Comparison of ENCODE assay signal across 1 cellular context in the genomic region with DNA sequence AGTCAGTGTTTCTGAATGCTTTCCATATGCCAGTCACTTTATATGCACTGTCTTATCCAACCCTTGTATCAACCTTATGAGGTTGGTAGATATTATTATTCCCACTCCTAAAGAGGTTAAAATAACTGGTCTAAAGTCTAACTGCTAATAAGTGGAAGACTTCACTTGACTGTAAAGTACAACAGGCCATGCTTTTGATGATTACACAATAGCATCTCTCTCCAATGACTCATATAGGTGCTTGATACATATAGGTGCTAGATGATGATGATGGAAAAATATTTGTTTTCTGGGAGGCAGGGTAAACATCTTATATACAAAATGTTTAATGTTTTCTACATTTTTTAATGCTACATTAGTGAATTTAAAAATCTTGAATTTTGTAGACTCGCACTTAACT.
TF ChIP-seq lines count a peak whose summit lies in the region.

No MANE protein-coding gene starts in this region.

TF ChIP-seq in GM12878, 131 proteins besides CTCF, POLR2A, EP300 and RAD21 (continued from another document):
- TF ChIP-seq, protein P1, sequence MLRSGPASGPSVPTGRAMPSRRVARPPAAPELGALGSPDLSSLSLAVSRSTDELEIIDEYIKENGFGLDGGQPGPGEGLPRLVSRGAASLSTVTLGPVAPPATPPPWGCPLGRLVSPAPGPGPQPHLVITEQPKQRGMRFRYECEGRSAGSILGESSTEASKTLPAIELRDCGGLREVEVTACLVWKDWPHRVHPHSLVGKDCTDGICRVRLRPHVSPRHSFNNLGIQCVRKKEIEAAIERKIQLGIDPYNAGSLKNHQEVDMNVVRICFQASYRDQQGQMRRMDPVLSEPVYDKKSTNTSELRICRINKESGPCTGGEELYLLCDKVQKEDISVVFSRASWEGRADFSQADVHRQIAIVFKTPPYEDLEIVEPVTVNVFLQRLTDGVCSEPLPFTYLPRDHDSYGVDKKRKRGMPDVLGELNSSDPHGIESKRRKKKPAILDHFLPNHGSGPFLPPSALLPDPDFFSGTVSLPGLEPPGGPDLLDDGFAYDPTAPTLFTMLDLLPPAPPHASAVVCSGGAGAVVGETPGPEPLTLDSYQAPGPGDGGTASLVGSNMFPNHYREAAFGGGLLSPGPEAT (IDR thresholded peaks at IDR 0.05; ENCODE audit: low read depth) = no peak
- TF ChIP-seq ETV6 (conservative IDR thresholded peaks at IDR 0.05 in 1 of 2, IDR thresholded peaks at IDR 0.05 in 1 of 2; ENCODE audit: borderline replicate concordance in 1 of 2, low read depth in 1 of 2) = no peak
- TF ChIP-seq, protein P2, sequence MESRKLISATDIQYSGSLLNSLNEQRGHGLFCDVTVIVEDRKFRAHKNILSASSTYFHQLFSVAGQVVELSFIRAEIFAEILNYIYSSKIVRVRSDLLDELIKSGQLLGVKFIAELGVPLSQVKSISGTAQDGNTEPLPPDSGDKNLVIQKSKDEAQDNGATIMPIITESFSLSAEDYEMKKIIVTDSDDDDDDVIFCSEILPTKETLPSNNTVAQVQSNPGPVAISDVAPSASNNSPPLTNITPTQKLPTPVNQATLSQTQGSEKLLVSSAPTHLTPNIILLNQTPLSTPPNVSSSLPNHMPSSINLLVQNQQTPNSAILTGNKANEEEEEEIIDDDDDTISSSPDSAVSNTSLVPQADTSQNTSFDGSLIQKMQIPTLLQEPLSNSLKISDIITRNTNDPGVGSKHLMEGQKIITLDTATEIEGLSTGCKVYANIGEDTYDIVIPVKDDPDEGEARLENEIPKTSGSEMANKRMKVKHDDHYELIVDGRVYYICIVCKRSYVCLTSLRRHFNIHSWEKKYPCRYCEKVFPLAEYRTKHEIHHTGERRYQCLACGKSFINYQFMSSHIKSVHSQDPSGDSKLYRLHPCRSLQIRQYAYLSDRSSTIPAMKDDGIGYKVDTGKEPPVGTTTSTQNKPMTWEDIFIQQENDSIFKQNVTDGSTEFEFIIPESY (IDR thresholded peaks at IDR 0.05) = no peak
- TF ChIP-seq ATF7 (IDR thresholded peaks at IDR 0.05; ENCODE audit: low read depth) = no peak
